Comparison of ENCODE assay signal across 1 cellular context in genomic region chr7:102444961-102445673, GRCh38.
TF ChIP-seq lines count a peak whose summit lies in the region.

No MANE protein-coding gene starts in this region.

TF ChIP-seq in HepG2, 621 proteins besides CTCF, POLR2A, EP300 and RAD21:
- TF ChIP-seq, protein P1, sequence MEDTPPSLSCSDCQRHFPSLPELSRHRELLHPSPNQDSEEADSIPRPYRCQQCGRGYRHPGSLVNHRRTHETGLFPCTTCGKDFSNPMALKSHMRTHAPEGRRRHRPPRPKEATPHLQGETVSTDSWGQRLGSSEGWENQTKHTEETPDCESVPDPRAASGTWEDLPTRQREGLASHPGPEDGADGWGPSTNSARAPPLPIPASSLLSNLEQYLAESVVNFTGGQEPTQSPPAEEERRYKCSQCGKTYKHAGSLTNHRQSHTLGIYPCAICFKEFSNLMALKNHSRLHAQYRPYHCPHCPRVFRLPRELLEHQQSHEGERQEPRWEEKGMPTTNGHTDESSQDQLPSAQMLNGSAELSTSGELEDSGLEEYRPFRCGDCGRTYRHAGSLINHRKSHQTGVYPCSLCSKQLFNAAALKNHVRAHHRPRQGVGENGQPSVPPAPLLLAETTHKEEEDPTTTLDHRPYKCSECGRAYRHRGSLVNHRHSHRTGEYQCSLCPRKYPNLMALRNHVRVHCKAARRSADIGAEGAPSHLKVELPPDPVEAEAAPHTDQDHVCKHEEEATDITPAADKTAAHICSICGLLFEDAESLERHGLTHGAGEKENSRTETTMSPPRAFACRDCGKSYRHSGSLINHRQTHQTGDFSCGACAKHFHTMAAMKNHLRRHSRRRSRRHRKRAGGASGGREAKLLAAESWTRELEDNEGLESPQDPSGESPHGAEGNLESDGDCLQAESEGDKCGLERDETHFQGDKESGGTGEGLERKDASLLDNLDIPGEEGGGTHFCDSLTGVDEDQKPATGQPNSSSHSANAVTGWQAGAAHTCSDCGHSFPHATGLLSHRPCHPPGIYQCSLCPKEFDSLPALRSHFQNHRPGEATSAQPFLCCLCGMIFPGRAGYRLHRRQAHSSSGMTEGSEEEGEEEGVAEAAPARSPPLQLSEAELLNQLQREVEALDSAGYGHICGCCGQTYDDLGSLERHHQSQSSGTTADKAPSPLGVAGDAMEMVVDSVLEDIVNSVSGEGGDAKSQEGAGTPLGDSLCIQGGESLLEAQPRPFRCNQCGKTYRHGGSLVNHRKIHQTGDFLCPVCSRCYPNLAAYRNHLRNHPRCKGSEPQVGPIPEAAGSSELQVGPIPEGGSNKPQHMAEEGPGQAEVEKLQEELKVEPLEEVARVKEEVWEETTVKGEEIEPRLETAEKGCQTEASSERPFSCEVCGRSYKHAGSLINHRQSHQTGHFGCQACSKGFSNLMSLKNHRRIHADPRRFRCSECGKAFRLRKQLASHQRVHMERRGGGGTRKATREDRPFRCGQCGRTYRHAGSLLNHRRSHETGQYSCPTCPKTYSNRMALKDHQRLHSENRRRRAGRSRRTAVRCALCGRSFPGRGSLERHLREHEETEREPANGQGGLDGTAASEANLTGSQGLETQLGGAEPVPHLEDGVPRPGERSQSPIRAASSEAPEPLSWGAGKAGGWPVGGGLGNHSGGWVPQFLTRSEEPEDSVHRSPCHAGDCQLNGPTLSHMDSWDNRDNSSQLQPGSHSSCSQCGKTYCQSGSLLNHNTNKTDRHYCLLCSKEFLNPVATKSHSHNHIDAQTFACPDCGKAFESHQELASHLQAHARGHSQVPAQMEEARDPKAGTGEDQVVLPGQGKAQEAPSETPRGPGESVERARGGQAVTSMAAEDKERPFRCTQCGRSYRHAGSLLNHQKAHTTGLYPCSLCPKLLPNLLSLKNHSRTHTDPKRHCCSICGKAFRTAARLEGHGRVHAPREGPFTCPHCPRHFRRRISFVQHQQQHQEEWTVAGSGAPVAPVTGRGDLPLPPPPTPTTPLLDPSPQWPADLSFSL (CRISPR knock-in tag; IDR thresholded peaks at IDR 0.05): no peak
- TF ChIP-seq, protein P2, sequence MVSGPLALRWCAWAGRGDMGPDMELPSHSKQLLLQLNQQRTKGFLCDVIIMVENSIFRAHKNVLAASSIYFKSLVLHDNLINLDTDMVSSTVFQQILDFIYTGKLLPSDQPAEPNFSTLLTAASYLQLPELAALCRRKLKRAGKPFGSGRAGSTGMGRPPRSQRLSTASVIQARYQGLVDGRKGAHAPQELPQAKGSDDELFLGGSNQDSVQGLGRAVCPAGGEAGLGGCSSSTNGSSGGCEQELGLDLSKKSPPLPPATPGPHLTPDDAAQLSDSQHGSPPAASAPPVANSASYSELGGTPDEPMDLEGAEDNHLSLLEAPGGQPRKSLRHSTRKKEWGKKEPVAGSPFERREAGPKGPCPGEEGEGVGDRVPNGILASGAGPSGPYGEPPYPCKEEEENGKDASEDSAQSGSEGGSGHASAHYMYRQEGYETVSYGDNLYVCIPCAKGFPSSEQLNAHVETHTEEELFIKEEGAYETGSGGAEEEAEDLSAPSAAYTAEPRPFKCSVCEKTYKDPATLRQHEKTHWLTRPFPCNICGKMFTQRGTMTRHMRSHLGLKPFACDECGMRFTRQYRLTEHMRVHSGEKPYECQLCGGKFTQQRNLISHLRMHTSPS (CRISPR knock-in tag; IDR thresholded peaks at IDR 0.05; ENCODE audit: low read depth): no peak
- no peak for TF ChIP-seq HNRNPL (IDR thresholded peaks at IDR 0.05; ENCODE audit: low read depth, low read length)
- TF ChIP-seq, protein P3, sequence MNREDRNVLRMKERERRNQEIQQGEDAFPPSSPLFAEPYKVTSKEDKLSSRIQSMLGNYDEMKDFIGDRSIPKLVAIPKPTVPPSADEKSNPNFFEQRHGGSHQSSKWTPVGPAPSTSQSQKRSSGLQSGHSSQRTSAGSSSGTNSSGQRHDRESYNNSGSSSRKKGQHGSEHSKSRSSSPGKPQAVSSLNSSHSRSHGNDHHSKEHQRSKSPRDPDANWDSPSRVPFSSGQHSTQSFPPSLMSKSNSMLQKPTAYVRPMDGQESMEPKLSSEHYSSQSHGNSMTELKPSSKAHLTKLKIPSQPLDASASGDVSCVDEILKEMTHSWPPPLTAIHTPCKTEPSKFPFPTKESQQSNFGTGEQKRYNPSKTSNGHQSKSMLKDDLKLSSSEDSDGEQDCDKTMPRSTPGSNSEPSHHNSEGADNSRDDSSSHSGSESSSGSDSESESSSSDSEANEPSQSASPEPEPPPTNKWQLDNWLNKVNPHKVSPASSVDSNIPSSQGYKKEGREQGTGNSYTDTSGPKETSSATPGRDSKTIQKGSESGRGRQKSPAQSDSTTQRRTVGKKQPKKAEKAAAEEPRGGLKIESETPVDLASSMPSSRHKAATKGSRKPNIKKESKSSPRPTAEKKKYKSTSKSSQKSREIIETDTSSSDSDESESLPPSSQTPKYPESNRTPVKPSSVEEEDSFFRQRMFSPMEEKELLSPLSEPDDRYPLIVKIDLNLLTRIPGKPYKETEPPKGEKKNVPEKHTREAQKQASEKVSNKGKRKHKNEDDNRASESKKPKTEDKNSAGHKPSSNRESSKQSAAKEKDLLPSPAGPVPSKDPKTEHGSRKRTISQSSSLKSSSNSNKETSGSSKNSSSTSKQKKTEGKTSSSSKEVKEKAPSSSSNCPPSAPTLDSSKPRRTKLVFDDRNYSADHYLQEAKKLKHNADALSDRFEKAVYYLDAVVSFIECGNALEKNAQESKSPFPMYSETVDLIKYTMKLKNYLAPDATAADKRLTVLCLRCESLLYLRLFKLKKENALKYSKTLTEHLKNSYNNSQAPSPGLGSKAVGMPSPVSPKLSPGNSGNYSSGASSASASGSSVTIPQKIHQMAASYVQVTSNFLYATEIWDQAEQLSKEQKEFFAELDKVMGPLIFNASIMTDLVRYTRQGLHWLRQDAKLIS (CRISPR knock-in tag; IDR thresholded peaks at IDR 0.05): no peak
- no peak for TF ChIP-seq PAWR (CRISPR knock-in tag; IDR thresholded peaks at IDR 0.05; ENCODE audit: borderline replicate concordance)
- no peak for TF ChIP-seq ZNF569 (CRISPR knock-in tag; IDR thresholded peaks at IDR 0.05; ENCODE audit: borderline replicate concordance)
- no peak for TF ChIP-seq MED1 (CRISPR knock-in tag; IDR thresholded peaks at IDR 0.05)
- no peak for TF ChIP-seq TBX3 (IDR thresholded peaks at IDR 0.05; ENCODE audit: borderline replicate concordance)
- no peak for TF ChIP-seq ATF4 (CRISPR knock-in tag; IDR thresholded peaks at IDR 0.05)
- no peak for TF ChIP-seq ZNF746 (CRISPR knock-in tag; IDR thresholded peaks at IDR 0.05)
- TF ChIP-seq, protein P4, sequence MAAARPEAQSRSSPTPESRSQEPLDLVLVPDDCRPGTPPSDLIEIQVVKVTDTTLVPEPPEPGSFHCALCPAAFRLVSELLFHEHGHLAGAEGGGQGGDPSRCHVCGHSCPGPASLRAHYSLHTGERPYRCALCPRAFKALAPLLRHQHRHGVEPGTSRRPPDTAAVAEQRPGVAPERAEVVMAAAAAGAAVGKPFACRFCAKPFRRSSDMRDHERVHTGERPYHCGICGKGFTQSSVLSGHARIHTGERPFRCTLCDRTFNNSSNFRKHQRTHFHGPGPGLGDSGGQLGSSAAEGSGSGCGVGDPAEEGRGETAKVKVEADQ (CRISPR knock-in tag; IDR thresholded peaks at IDR 0.05; ENCODE audit: borderline replicate concordance): no peak
- TF ChIP-seq, protein P5, sequence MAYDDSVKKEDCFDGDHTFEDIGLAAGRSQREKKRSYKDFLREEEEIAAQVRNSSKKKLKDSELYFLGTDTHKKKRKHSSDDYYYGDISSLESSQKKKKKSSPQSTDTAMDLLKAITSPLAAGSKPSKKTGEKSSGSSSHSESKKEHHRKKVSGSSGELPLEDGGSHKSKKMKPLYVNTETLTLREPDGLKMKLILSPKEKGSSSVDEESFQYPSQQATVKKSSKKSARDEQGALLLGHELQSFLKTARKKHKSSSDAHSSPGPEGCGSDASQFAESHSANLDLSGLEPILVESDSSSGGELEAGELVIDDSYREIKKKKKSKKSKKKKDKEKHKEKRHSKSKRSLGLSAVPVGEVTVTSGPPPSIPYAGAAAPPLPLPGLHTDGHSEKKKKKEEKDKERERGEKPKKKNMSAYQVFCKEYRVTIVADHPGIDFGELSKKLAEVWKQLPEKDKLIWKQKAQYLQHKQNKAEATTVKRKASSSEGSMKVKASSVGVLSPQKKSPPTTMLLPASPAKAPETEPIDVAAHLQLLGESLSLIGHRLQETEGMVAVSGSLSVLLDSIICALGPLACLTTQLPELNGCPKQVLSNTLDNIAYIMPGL (CRISPR knock-in tag; IDR thresholded peaks at IDR 0.05; ENCODE audit: borderline replicate concordance in 1 of 2, low read depth in 1 of 2): no peak
- TF ChIP-seq ATF2 (CRISPR knock-in tag; IDR thresholded peaks at IDR 0.05): no peak
- TF ChIP-seq ZNF354B (CRISPR knock-in tag; IDR thresholded peaks at IDR 0.05): no peak
- TF ChIP-seq MLX (CRISPR knock-in tag; IDR thresholded peaks at IDR 0.05): no peak
- TF ChIP-seq HOXA7 (CRISPR knock-in tag; IDR thresholded peaks at IDR 0.05): no peak
- TF ChIP-seq KDM5B (CRISPR knock-in tag; IDR thresholded peaks at IDR 0.05; ENCODE audit: borderline replicate concordance): no peak
- no peak for TF ChIP-seq HNRNPH1 (optimal IDR thresholded peaks at IDR 0.05; ENCODE audit: low read depth, low read length)
- TF ChIP-seq EEA1 (CRISPR knock-in tag; IDR thresholded peaks at IDR 0.05; ENCODE audit: borderline replicate concordance): no peak
